21 cellular contexts compared by ENCODE assay signal in the genomic region with DNA sequence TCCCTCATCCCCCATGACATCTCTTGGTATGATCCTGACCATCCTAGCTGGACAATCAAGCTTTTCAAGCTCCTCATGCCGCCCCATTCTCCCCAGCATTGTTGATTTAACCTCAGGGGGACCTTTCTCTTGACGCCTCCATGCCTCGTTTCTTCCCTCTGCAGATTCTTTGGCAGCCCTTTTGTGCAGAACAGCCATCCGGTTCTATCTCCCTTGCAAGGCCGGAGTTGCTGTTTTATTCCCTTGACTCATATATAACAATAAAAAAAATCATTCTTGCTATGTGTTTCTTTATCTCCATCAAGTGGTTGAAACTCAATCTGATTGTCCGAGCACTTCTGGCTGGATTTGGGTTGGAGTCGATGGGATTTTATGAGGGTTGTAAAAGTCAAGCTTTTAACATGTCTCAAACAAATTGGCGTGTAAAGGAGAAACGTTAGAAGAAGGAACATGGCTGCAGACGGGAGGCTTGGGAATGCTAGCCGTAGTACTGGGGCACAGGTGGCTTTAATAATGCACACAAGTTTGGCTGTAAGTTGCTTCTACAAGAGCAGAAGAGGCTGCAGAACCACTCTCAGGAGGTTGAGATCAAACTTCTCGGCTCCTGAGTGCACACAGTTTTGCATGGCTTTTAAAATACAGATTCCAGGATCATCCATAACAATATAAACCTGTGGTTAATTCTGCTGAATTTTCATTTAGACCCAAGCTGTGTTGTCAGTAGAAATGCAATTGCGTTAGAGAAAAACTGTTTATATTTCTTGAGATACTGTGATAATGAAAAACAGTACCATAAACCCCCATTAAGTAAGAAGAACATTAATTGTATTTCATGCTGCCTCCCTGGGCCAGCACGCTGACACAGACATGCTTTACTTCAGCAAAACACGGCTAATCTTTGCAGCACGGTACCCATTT. TPM values are rescaled to one million over a fixed set of nuclear protein-coding genes. Genes with fewer than 3 reads are reported as not detected.
DNase-seq lines count a peak whose midpoint lies in the region; ATAC-seq, FAIRE-seq and TF ChIP-seq lines count a peak whose summit lies in the region.
"Had no signal": no experiment of that assay in that cellular context is flagged by ENCODE, and none has a peak within 500 bp of the region (broad histone marks: within the 10 kb centered on the region; RNA-seq: fewer than 3 reads in every experiment).

No MANE protein-coding gene starts in this region.

- no peak overlapping the region for H2AFZ ChIP-seq in keratinocyte (ENCODE audit: control insufficient read depth, low read length)

- DNase-seq in heart left ventricle (peak in 3 of 5 donors; percentile 1 to 13 (median 2)), right cardiac atrium (no peak), SJCRH30 (peak in 1 of 2 experiments; percentile 66), keratinocyte (ENCODE audit: low read depth, low spot score) (no peak), vagina (ENCODE audit: extremely low spot score in 2 of 2) (no peak), omental fat pad (ENCODE audit: low spot score) (no peak), hypothalamus (lab: John Stamatoyannopoulos, UW) (no peak)
- DNase-seq: activated CD4-positive, alpha-beta T cell treated with anti-CD3 and anti-CD28 coated beads for 1 hour; amygdala; CD4-positive, alpha-beta T cell; DMS53; effector CD4-positive, alpha-beta T cell; KBM-7; NCI-H1092; NCI-H2081 treated with DMSO at 0.1 percent for 48 hours; NCI-H524 treated with DMSO at 0.1 percent for 48 hours; stimulated activated naive CD8-positive, alpha-beta T cell treated with anti-CD3 and anti-CD28 coated beads, Interleukin-15, Interleukin-2, amounts not matched to agents 100 U/mL and 50 U/mL, for 24 hours; T-helper 9 cell had no signal

- ATAC-seq in heart left ventricle (no peak), right cardiac atrium (no peak), omental fat pad (ENCODE audit: low FRiP score) (no peak), GM21423 (IDR thresholded peaks at IDR 0.05; ENCODE audit: unreplicated experiment) (no peak)
- ATAC-seq: stimulated activated naive CD8-positive, alpha-beta T cell treated with anti-CD3 and anti-CD28 coated beads, Interleukin-15, Interleukin-2, amounts not matched to agents 100 U/mL and 50 U/mL, for 24 hours had no signal

- dilution Hi-C loops in keratinocyte (cut with MboI; ENCODE audit: extremely low pct_ligation_motif_present, low sequenced_read_pairs) = loop anchor here (25.0 kb wide), 1 partner anchor 498 kb away; no protein-coding TSS in a partner anchor

- peaks cover 8% of the 10 kb centered on the region for H3K79me2 ChIP-seq in keratinocyte (ENCODE audit: control insufficient read depth, insufficient read depth, low read length)

- peak overlapping the region; percentile 30 for H3K4me2 ChIP-seq in keratinocyte (ENCODE audit: control insufficient read depth, extremely low read depth, insufficient read depth, low read depth, low read length)

- H3K4me3 ChIP-seq in heart left ventricle (no peak overlapping the region), right cardiac atrium (ENCODE audit: low read length) (no peak overlapping the region), SJCRH30 (no peak overlapping the region), keratinocyte (ENCODE audit: control insufficient read depth in 2 of 3, extremely low read depth in 1 of 3, insufficient read depth in 2 of 3, low read depth in 1 of 3, low read length in 3 of 3) (no peak overlapping the region), vagina (no peak overlapping the region)
- H3K4me3 ChIP-seq: tibial nerve had no signal

- H4K20me1 ChIP-seq in keratinocyte (ENCODE audit: control insufficient read depth, extremely low read depth, insufficient read depth, low read length) = no peaks in the 10 kb centered on the region

- 83 to 90% (median 87%) methylated on average over 16 of the region's 16 CpGs for WGBS in heart left ventricle, 4 donors
- 73% methylated on average over 16 of the region's 16 CpGs for WGBS in right cardiac atrium

- H3K4me1 ChIP-seq in heart left ventricle = peaks cover 0 to 29% (median 12%) of the 10 kb centered on the region in 12 donors
- H3K4me1 ChIP-seq in right cardiac atrium (ENCODE audit: control insufficient read depth, insufficient read depth, low read length) = peaks cover 3% of the 10 kb centered on the region
- H3K4me1 ChIP-seq in SJCRH30 = peaks cover 44% of the 10 kb centered on the region
- H3K4me1 ChIP-seq in keratinocyte (ENCODE audit: control insufficient read depth, extremely low read depth, insufficient read depth, low read length) = peaks cover 43% of the 10 kb centered on the region
- H3K4me1 ChIP-seq in vagina = peaks cover 53% of the 10 kb centered on the region

- H3K27me3 ChIP-seq in heart left ventricle = peaks cover 0 to 19% (median 0%) of the 10 kb centered on the region in 9 donors
- H3K27me3 ChIP-seq in right cardiac atrium (ENCODE audit: control insufficient read depth, insufficient read depth) = no peaks in the 10 kb centered on the region
- H3K27me3 ChIP-seq in SJCRH30 = no peaks in the 10 kb centered on the region
- no peaks in the 10 kb centered on the region for H3K27me3 ChIP-seq in keratinocyte (ENCODE audit: control insufficient read depth, extremely low read depth, insufficient read depth, low read length)
- H3K27me3 ChIP-seq in vagina = no peaks in the 10 kb centered on the region

- no peaks in the 10 kb centered on the region for H3K9me1 ChIP-seq in keratinocyte (ENCODE audit: control insufficient read depth, extremely low read depth, insufficient read depth, low read length)

- TF ChIP-seq CTCF in heart left ventricle (IDR thresholded peaks at IDR 0.05) (no peak), keratinocyte (optimal IDR thresholded peaks at IDR 0.05 in 1 of 3, IDR thresholded peaks at IDR 0.05 in 1 of 3, conservative IDR thresholded peaks at IDR 0.05 in 1 of 3; ENCODE audit: extremely low read depth in 1 of 3, insufficient read depth in 2 of 3, low read length in 3 of 3) (no peak), vagina (IDR thresholded peaks at IDR 0.05) (no peak), omental fat pad (IDR thresholded peaks at IDR 0.05) (no peak)

- no peaks in the 10 kb centered on the region for H3K9me3 ChIP-seq in heart left ventricle
- H3K9me3 ChIP-seq in right cardiac atrium (ENCODE audit: control insufficient read depth, low read length) = no peaks in the 10 kb centered on the region
- H3K9me3 ChIP-seq in SJCRH30 (replicated peaks) = no peaks in the 10 kb centered on the region
- no peaks in the 10 kb centered on the region for H3K9me3 ChIP-seq in keratinocyte (ENCODE audit: control insufficient read depth, low read depth, low read length)
- H3K9me3 ChIP-seq in vagina = no peaks in the 10 kb centered on the region
- H3K9me3 ChIP-seq: tibial nerve had no signal

- TF ChIP-seq POLR2A in heart left ventricle (IDR thresholded peaks at IDR 0.05) (no peak), vagina (IDR thresholded peaks at IDR 0.05) (no peak)

- intact Hi-C loops in heart left ventricle (cut with DNase I) (loop anchor here in 8 of 10 donors (5.0 to 10.0 kb wide), 9 partner anchors 105 to 833 kb away; no protein-coding TSS in a partner anchor), right cardiac atrium (cut with DNase I) (loop anchor here in 2 of 4 donors (5.0 to 10.0 kb wide), 2 partner anchors 115 to 833 kb away; no protein-coding TSS in a partner anchor), vagina (cut with DNase I) (loop anchor here (5.0 to 10.0 kb wide), 4 partner anchors 65 to 833 kb away; no protein-coding TSS in a partner anchor)

- peak; percentile 46 for FAIRE-seq in keratinocyte (lab: Jason Lieb, UNC)
- FAIRE-seq: H54 had no signal

- peak overlapping the region; percentile 31 for H3K9ac ChIP-seq in keratinocyte (ENCODE audit: control insufficient read depth, extremely low read depth, insufficient read depth, low read length)

- no peak overlapping the region for H3K27ac ChIP-seq in heart left ventricle
- H3K27ac ChIP-seq in right cardiac atrium (ENCODE audit: low read length) = no peak overlapping the region
- H3K27ac ChIP-seq in SJCRH30 = peak overlapping the region; percentile 45
- peak overlapping the region; percentile 72 for H3K27ac ChIP-seq in keratinocyte (ENCODE audit: control insufficient read depth, insufficient read depth, low read length)
- H3K27ac ChIP-seq in vagina = peak overlapping the region; percentile 53
- H3K27ac ChIP-seq: tibial nerve had no signal

- H3K36me3 ChIP-seq in heart left ventricle (no peaks in the 10 kb centered on the region), SJCRH30 (no peaks in the 10 kb centered on the region), keratinocyte (ENCODE audit: control insufficient read depth in 2 of 2, extremely low read depth in 1 of 2, insufficient read depth in 2 of 2, low read length in 2 of 2) (no peaks in the 10 kb centered on the region), vagina (no peaks in the 10 kb centered on the region)
- H3K36me3 ChIP-seq: tibial nerve had no signal

RNA-seq across cellular contexts. Expression of a gene that starts 4.1 kb away (rescaled TPM):
- 10 to 100 TPM; 16.7 to 51.5 (median 33.6) TPM for total RNA-seq in heart left ventricle
- 10 to 100 TPM; 16.9 to 26.0 TPM for polyA plus RNA-seq in heart left ventricle
- total RNA-seq in right cardiac atrium = 10 to 100 TPM; 28.4 to 59.1 (median 48.4) TPM
- polyA plus RNA-seq in right cardiac atrium = 25.4 TPM
- 122 and 127 TPM in 2 replicates for total RNA-seq in SJCRH30 (2014; rRNA removed; shearing (Covaris generic))
- polyA plus RNA-seq in keratinocyte = 52.2 to 93.9 TPM (median 64.4 TPM) in 3 replicates
- polyA plus RNA-seq in keratinocyte (2011; ENCODE audit: low read depth) = 161 TPM
- 72.7 and 101 TPM in 2 replicates for polyA plus RNA-seq in keratinocyte (2011; cell fraction: cytosol; rRNA removed)
- polyA plus RNA-seq in keratinocyte (2011; cell fraction: nucleus; rRNA removed) = 174 and 222 TPM in 2 replicates
- 111 and 224 TPM in 2 replicates for polyA plus RNA-seq in keratinocyte (2012; ENCODE audit: low replicate concordance)
- polyA minus RNA-seq in keratinocyte = 125 to 387 TPM (median 155 TPM) in 3 replicates
- 139 TPM for polyA minus RNA-seq in keratinocyte (2011; cell fraction: cytosol; rRNA and poly(A)+ RNA removed)
- polyA minus RNA-seq in keratinocyte (2011; cell fraction: nucleus; rRNA and poly(A)+ RNA removed) = 253 and 279 TPM in 2 replicates
- total RNA-seq in vagina = 157 TPM
- total RNA-seq in omental fat pad = 100 to 1,000 TPM in 1 of 4 donors, 10 to 100 TPM in 3; 51.8 to 100 (median 68.1) TPM

Comparison
In these comparisons a context has a peak if more than half of its experiments do, and no peak if none do; other contexts are left out.
1. DNase-seq: peak in heart left ventricle (3 of 5); none in right cardiac atrium (0 of 3), keratinocyte (single experiment), vagina (0 of 2), omental fat pad (single experiment) and hypothalamus (0 of 51).
2. H3K27ac ChIP-seq: peak in SJCRH30 (single experiment), keratinocyte (single experiment) and vagina (single experiment); none in heart left ventricle (0 of 12) and right cardiac atrium (single experiment).